In the genomic region with DNA sequence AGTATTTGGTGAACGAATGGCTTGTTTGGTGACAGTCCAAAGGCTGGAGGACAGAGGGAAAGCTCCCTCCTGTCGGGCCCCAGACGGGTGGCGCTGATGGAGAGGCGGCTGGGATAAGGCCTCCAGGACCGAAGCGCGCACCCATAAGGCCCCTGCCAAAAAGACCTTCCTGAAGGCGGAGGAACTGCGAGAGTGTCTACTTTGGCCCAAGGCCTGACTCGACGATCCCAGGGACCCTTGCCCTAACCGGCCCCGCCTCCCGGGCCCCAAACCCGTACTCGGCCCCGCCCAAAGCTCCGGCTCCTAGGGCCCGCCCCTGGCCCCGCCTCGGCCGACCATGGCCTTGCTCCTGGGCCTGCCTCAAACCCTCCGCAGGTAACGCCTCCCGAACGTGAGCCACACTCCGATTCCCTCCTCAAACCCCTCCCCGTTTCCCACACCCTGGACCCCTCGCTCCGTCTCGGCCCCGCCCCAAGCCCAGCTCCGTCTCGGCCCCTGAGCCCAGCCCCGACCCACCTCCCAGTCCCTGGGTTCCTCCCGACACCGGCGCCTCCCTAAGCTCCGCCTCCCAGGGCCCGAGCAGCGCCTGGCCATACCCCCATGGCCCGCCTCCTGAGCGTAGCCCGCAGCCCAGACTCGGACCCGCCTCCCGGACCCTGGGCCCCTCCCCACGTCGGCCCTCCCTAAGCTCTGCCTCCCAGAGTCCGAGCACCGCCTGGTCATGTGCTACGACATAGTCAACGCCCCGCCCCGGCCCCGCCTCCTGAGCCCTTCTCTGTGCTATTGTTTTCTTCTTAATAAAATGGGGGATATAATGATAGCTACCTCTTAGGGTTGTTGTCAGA, we compare ENCODE assay signal across 8 cellular contexts.
DNase-seq lines count a peak whose midpoint lies in the region; ATAC-seq and TF ChIP-seq lines count a peak whose summit lies in the region.

No MANE protein-coding gene starts in this region.

- H3K27me3 ChIP-seq in DOHH2 (ENCODE audit: control insufficient read depth, low read length) (no peaks in the 10 kb centered on the region), Loucy (ENCODE audit: insufficient read depth, low read length, poor library complexity, severe bottlenecking) (no peaks in the 10 kb centered on the region), testis (no peaks in the 10 kb centered on the region)

- peaks cover 9% of the 10 kb centered on the region for H3K27me3 Mint-ChIP-seq in activated naive CD8-positive, alpha-beta T cell treated with anti-CD3 and anti-CD28 coated beads, Interleukin-2, amount 10 ng/mL, durations not matched to agents 7 days and 5 days
- H3K27me3 Mint-ChIP-seq in osteocyte (ENCODE audit: unreplicated experiment) = no peaks in the 10 kb centered on the region

- peak overlapping the region; percentile 56 for H3K4me3 ChIP-seq in DOHH2 (ENCODE audit: low read length)
- peak overlapping the region; percentile 70 for H3K4me3 ChIP-seq in Loucy (ENCODE audit: low read length, poor library complexity, severe bottlenecking)
- peak overlapping the region; percentile 61 to 68 for H3K4me3 ChIP-seq in testis

- H3K27ac ChIP-seq in DOHH2 (ENCODE audit: low read depth, low read length) (no peak overlapping the region), testis (peak overlapping the region; percentile 73 to 82)

- H3K4me1 ChIP-seq in DOHH2 (ENCODE audit: control insufficient read depth, low read length) (no peaks in the 10 kb centered on the region), Loucy (ENCODE audit: insufficient read depth, low read length, poor library complexity, severe bottlenecking) (no peaks in the 10 kb centered on the region), testis (no peaks in the 10 kb centered on the region)

- no peaks in the 10 kb centered on the region for H3K9me3 Mint-ChIP-seq in activated naive CD8-positive, alpha-beta T cell treated with anti-CD3 and anti-CD28 coated beads, Interleukin-2, amount 10 ng/mL, durations not matched to agents 7 days and 5 days
- no peaks in the 10 kb centered on the region for H3K9me3 Mint-ChIP-seq in osteocyte (ENCODE audit: unreplicated experiment)

- no peaks in the 10 kb centered on the region for H4K20me1 ChIP-seq in DOHH2 (ENCODE audit: control insufficient read depth, insufficient read depth, low read depth, low read length)
- no peaks in the 10 kb centered on the region for H4K20me1 ChIP-seq in Loucy (ENCODE audit: insufficient read depth, low read length, poor library complexity, severe bottlenecking)

- H3F3A ChIP-seq in DOHH2 (ENCODE audit: control insufficient read depth, insufficient read depth) (no peaks in the 10 kb centered on the region), Loucy (ENCODE audit: low read depth) (no peaks in the 10 kb centered on the region)

- TF ChIP-seq POLR2A in testis (IDR thresholded peaks at IDR 0.05) = no peak

- H3K36me3 ChIP-seq in DOHH2 (ENCODE audit: control insufficient read depth, low read length) (no peaks in the 10 kb centered on the region), Loucy (ENCODE audit: insufficient read depth, low read length) (no peaks in the 10 kb centered on the region), testis (ENCODE audit: low read depth, missing control alignments) (no peaks in the 10 kb centered on the region)

- DNase-seq in H4 (ENCODE audit: low spot score) (peak; percentile 85), Right ventricle myocardium inferior (ENCODE audit: missing footprints) (peak; percentile 98), osteocyte (ENCODE audit: extremely low spot score, unreplicated experiment) (peak; percentile 94), testis (peak; percentile 97)
- DNase-seq in activated naive CD8-positive, alpha-beta T cell treated with anti-CD3 and anti-CD28 coated beads, Interleukin-2, amount 10 ng/mL, durations not matched to agents 7 days and 5 days = peak; percentile 85

- peak overlapping the region; percentile 63 for H3K9ac ChIP-seq in Loucy (ENCODE audit: low read depth, low read length, poor library complexity, severe bottlenecking)

- POLR2A ChIA-PET in activated naive CD8-positive, alpha-beta T cell treated with anti-CD3 and anti-CD28 coated beads, Interleukin-2, amount 10 ng/mL, durations not matched to agents 7 days and 5 days (lab: Charles Lee) = interaction anchor here (0.9 to 1.1 kb wide), 2 partner anchors 312 to 426 kb away, joined by 5 read pairs; a partner anchor contains a TSS

- peak overlapping the region; percentile 67 for H3K27ac Mint-ChIP-seq in activated naive CD8-positive, alpha-beta T cell treated with anti-CD3 and anti-CD28 coated beads, Interleukin-2, amount 10 ng/mL, durations not matched to agents 7 days and 5 days
- peak overlapping the region; percentile 77 for H3K27ac Mint-ChIP-seq in osteocyte (ENCODE audit: unreplicated experiment)

- no peaks in the 10 kb centered on the region for H3K9me2 ChIP-seq in DOHH2 (replicated peaks; ENCODE audit: control insufficient read depth, low read length)
- H3K9me2 ChIP-seq in Loucy (replicated peaks; ENCODE audit: low read depth, low read length) = no peaks in the 10 kb centered on the region

- 1% methylated on average over 18 to 51 of the region's 57 CpGs for WGBS in testis, 2 donors

- peak overlapping the region; percentile 86 for H2AFZ ChIP-seq in Loucy (ENCODE audit: low read length)

- TF ChIP-seq CTCF in DOHH2 (IDR thresholded peaks at IDR 0.05; ENCODE audit: low read depth, low read length, poor library complexity, severe bottlenecking) = no peak
- no peak for TF ChIP-seq CTCF in Loucy (conservative IDR thresholded peaks at IDR 0.05; ENCODE audit: low read length)
- TF ChIP-seq CTCF in osteocyte (IDR thresholded peaks at IDR 0.05) = no peak
- no peak for TF ChIP-seq CTCF in testis (IDR thresholded peaks at IDR 0.05)

- peak overlapping the region; percentile 58 for H3K4me2 ChIP-seq in DOHH2 (ENCODE audit: low read length)
- peak overlapping the region; percentile 69 for H3K4me2 ChIP-seq in Loucy (ENCODE audit: low read depth, low read length, poor library complexity, severe bottlenecking)

- peak; percentile 76 for ATAC-seq in SK-N-SH treated with all-trans-retinoic acid at 6 μM for 48 hours
- ATAC-seq in activated naive CD8-positive, alpha-beta T cell treated with anti-CD3 and anti-CD28 coated beads, Interleukin-2, amount 10 ng/mL, durations not matched to agents 7 days and 5 days (ENCODE audit: low read depth) = peak; percentile 100
- peak; percentile 100 for ATAC-seq in Right ventricle myocardium inferior

- H3K79me2 ChIP-seq in DOHH2 (ENCODE audit: control insufficient read depth, low read length) (no peaks in the 10 kb centered on the region), Loucy (ENCODE audit: insufficient read depth, low read length) (no peaks in the 10 kb centered on the region)

- peaks cover 14% of the 10 kb centered on the region for H3K4me1 Mint-ChIP-seq in activated naive CD8-positive, alpha-beta T cell treated with anti-CD3 and anti-CD28 coated beads, Interleukin-2, amount 10 ng/mL, durations not matched to agents 7 days and 5 days
- H3K4me1 Mint-ChIP-seq in osteocyte (ENCODE audit: unreplicated experiment) = peaks cover 7% of the 10 kb centered on the region

- H3K4me3 Mint-ChIP-seq in activated naive CD8-positive, alpha-beta T cell treated with anti-CD3 and anti-CD28 coated beads, Interleukin-2, amount 10 ng/mL, durations not matched to agents 7 days and 5 days = peak overlapping the region; percentile 82
- peak overlapping the region; percentile 72 for H3K4me3 Mint-ChIP-seq in osteocyte (ENCODE audit: unreplicated experiment)

- H3K9me3 ChIP-seq in DOHH2 (ENCODE audit: control insufficient read depth, insufficient read depth, low read length) (no peaks in the 10 kb centered on the region), Loucy (ENCODE audit: insufficient read depth, low read depth, low read length) (no peaks in the 10 kb centered on the region), testis (no peaks in the 10 kb centered on the region)

- intact Hi-C loops in Right ventricle myocardium inferior (cut with DNase I) = no loop called here
- intact Hi-C loops in testis (cut with DNase I; ENCODE audit: low total_unique reads) = no loop called here

- no peaks in the 10 kb centered on the region for H3K36me3 Mint-ChIP-seq in activated naive CD8-positive, alpha-beta T cell treated with anti-CD3 and anti-CD28 coated beads, Interleukin-2, amount 10 ng/mL, durations not matched to agents 7 days and 5 days
- H3K36me3 Mint-ChIP-seq in osteocyte (ENCODE audit: unreplicated experiment) = no peaks in the 10 kb centered on the region

TF ChIP-seq in SK-N-SH treated with all-trans-retinoic acid at 6 μM for 48 hours, 23 proteins besides CTCF, POLR2A, EP300 and RAD21 (continues in another document):
- TF ChIP-seq ZNF565 (CRISPR knock-in tag; conservative IDR thresholded peaks at IDR 0.05; ENCODE audit: low read depth) = no peak
- no peak for TF ChIP-seq ARNTL (CRISPR knock-in tag; IDR thresholded peaks at IDR 0.05; ENCODE audit: borderline replicate concordance, low read depth)
- TF ChIP-seq ZFP30 (CRISPR knock-in tag; IDR thresholded peaks at IDR 0.05) = no peak
- TF ChIP-seq, protein P1, sequence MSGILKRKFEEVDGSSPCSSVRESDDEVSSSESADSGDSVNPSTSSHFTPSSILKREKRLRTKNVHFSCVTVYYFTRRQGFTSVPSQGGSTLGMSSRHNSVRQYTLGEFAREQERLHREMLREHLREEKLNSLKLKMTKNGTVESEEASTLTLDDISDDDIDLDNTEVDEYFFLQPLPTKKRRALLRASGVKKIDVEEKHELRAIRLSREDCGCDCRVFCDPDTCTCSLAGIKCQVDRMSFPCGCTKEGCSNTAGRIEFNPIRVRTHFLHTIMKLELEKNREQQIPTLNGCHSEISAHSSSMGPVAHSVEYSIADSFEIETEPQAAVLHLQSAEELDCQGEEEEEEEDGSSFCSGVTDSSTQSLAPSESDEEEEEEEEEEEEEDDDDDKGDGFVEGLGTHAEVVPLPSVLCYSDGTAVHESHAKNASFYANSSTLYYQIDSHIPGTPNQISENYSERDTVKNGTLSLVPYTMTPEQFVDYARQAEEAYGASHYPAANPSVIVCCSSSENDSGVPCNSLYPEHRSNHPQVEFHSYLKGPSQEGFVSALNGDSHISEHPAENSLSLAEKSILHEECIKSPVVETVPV (CRISPR knock-in tag; IDR thresholded peaks at IDR 0.05) = no peak
